8 cellular contexts compared by ENCODE assay signal in genomic region chr1:17010601-17011438, GRCh38. TPM values are rescaled to one million over a fixed set of nuclear protein-coding genes. Genes with fewer than 3 reads are reported as not detected.
DNase-seq lines count a peak whose midpoint lies in the region; ATAC-seq, FAIRE-seq and TF ChIP-seq lines count a peak whose summit lies in the region.

No MANE protein-coding gene starts in this region.

- no peaks in the 10 kb centered on the region for H3K27me3 ChIP-seq in ACC112 (ENCODE audit: insufficient read depth, low read length)
- H3K27me3 ChIP-seq in gastrocnemius medialis, result no peaks in the 10 kb centered on the region

- DNase-seq in GM12891 (ENCODE audit: insufficient read length, low spot score) (no peak), NCI-H2081 treated with DMSO at 0.1 percent for 48 hours (lab: John Stamatoyannopoulos, UW) (peak; percentile 11), amniotic epithelial cell (ENCODE audit: low read depth) (peak; percentile 19), hepatic stellate cell (ENCODE audit: low spot score) (peak; percentile 68), gastrocnemius medialis (peak in 1 of 2 donors; percentile 38), NCI-H2107 treated with DMSO at 0.1 percent for 48 hours (lab: John Stamatoyannopoulos, UW; ENCODE audit: unreplicated experiment) (no peak)

- no peaks in the 10 kb centered on the region for H3K9me3 ChIP-seq in gastrocnemius medialis

- H2AFZ ChIP-seq in ACC112 (ENCODE audit: low read length, unreplicated experiment), result no peak overlapping the region

- H3K4me1 ChIP-seq in ACC112 (ENCODE audit: control insufficient read depth, insufficient read depth, low read length, unreplicated experiment) (peaks cover 22% of the 10 kb centered on the region), gastrocnemius medialis (peaks cover 11 to 25% of the 10 kb centered on the region in 2 donors)

- TF ChIP-seq CTCF in gastrocnemius medialis (IDR thresholded peaks at IDR 0.05 in 4 of 5, conservative IDR thresholded peaks at IDR 0.05 in 1 of 5), result no peak

- intact Hi-C loops in gastrocnemius medialis (cut with DNase I; ENCODE audit: low total_unique reads), result loop anchor here (5.0 kb wide), 1 partner anchor 41 kb away; the partner anchor contains the start of gene SDHB

- TF ChIP-seq POLR2A in GM12891 (IDR thresholded peaks at IDR 0.05; ENCODE audit: low read depth, low read length) (no peak), gastrocnemius medialis (IDR thresholded peaks at IDR 0.05) (no peak)

- peak; percentile 41 for FAIRE-seq in GM12891 (lab: Jason Lieb, UNC)

- in situ Hi-C loops in gastrocnemius medialis (cut with MboI; ENCODE audit: low sequenced_read_pairs in 4 of 4), result no loop called here

- peak in 1 of 2 donors; percentile 29 for ATAC-seq in gastrocnemius medialis
- no peak for ATAC-seq in GM18870 (IDR thresholded peaks at IDR 0.05; ENCODE audit: unreplicated experiment)

- H3K79me2 ChIP-seq in ACC112 (ENCODE audit: control insufficient read depth, insufficient read depth, low read length, unreplicated experiment), result no peaks in the 10 kb centered on the region

- H3K36me3 ChIP-seq in ACC112 (ENCODE audit: insufficient read depth, low read length) (no peaks in the 10 kb centered on the region), gastrocnemius medialis (no peaks in the 10 kb centered on the region)

- peak overlapping the region; percentile 89 for H3K4me3 ChIP-seq in ACC112 (ENCODE audit: low read depth, low read length)
- peak overlapping the region; percentile 66 to 87 (median 76) for H3K4me3 ChIP-seq in gastrocnemius medialis

- H3K27ac ChIP-seq in ACC112 (ENCODE audit: low read depth, low read length) (no peak overlapping the region), gastrocnemius medialis (peak overlapping the region; percentile 21 to 70 (median 56))

TF ChIP-seq in GM12891, 5 proteins besides CTCF, POLR2A, EP300 and RAD21:
- no peak for TF ChIP-seq SPI1 (IDR thresholded peaks at IDR 0.05; ENCODE audit: low read depth, low read length)
- TF ChIP-seq TAF1 (IDR thresholded peaks at IDR 0.05; ENCODE audit: low read depth, low read length), result no peak
- TF ChIP-seq POU2F2 (IDR thresholded peaks at IDR 0.05; ENCODE audit: low read depth, low read length), result no peak
- no peak for TF ChIP-seq PAX5 (IDR thresholded peaks at IDR 0.05; ENCODE audit: insufficient read depth, low read length, severe bottlenecking)
- TF ChIP-seq POLR2AphosphoS5 (IDR thresholded peaks at IDR 0.05; ENCODE audit: low read depth, low read length), result no peak
TF ChIP-seq in GM12891: peak in this region for 0.

RNA-seq across cellular contexts. Expression of gene ATP13A2, which starts 0.9 kb away (rescaled TPM):
- polyA plus RNA-seq in GM12891 (2012; ENCODE audit: low read depth, missing spikeins), result 9.0 TPM
- total RNA-seq in gastrocnemius medialis, result 10 to 100 TPM; 17.9 to 37.0 (median 26.8) TPM

RNA-seq across cellular contexts. Expression of gene MFAP2, which starts 30.4 kb away (rescaled TPM):
- not detected for polyA plus RNA-seq in GM12891 (2012; ENCODE audit: low read depth, missing spikeins)
- 1 to 10 TPM in 1 of 4 donors, under 1 TPM in 2, not detected in 1; 0.34 to 1.8 (median 0.36) TPM for total RNA-seq in gastrocnemius medialis

RNA-seq across cellular contexts. Expression of gene SDHB, which starts 43.0 kb away (rescaled TPM):
- polyA plus RNA-seq in GM12891 (2012; ENCODE audit: low read depth, missing spikeins), result 92.5 TPM
- total RNA-seq in gastrocnemius medialis, result 100 to 1,000 TPM; 238 to 405 (median 328) TPM

Comparison
In these comparisons a context has a peak if more than half of its experiments do, and no peak if none do; other contexts are left out.
1. DNase-seq: peak in NCI-H2081 treated with DMSO at 0.1 percent for 48 hours (single experiment), amniotic epithelial cell (single experiment) and hepatic stellate cell (single experiment); none in GM12891 (single experiment) and NCI-H2107 treated with DMSO at 0.1 percent for 48 hours (single experiment).